ENCODE assay signal across 21 cellular contexts in the genomic region with DNA sequence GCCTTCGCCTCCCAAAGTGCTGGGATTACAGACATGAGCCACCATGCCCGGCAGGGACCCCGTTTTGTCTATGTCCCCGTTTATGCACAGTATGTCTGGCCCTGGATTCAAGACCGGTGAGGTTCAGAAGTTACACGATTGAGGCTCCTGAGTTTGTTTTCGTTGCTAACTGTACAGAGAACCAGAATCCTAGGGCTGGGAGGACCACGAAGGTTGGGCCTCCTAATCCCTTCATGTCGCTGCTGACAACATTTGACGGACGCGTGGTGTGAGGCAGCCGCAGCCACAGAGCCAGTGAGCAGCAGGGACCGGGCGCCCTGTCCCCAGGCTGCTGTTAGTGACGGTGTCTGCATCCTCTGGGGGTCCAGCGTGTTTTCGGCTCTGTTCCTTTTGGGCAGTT.
DNase-seq lines count a peak whose midpoint lies in the region; ATAC-seq, FAIRE-seq and TF ChIP-seq lines count a peak whose summit lies in the region.
"Had no signal": no experiment of that assay in that cellular context is flagged by ENCODE, and none has a peak within 500 bp of the region (broad histone marks: within the 10 kb centered on the region; RNA-seq: fewer than 3 reads in every experiment).

No MANE protein-coding gene starts in this region.

- intact Hi-C loops in left ventricle myocardium inferior (cut with micrococcal nuclease) (no loop called here), left cardiac atrium (cut with DNase I) (no loop called here)

- H3K4me3 ChIP-seq in left ventricle myocardium inferior (no peak overlapping the region), osteoblast (ENCODE audit: insufficient read depth, low read length) (no peak overlapping the region)
- H3K4me3 ChIP-seq: hepatocyte, sigmoid colon had no signal

- no peaks in the 10 kb centered on the region for H3K27me3 Mint-ChIP-seq in brain
- H3K27me3 Mint-ChIP-seq: central memory CD8-positive, alpha-beta T cell; memory B cell had no signal

- peak; percentile 13 for FAIRE-seq in urothelium cell line (lab: Jason Lieb, UNC)

- peaks cover 57% of the 10 kb centered on the region for H3K4me1 ChIP-seq in left ventricle myocardium inferior
- H3K4me1 ChIP-seq in osteoblast (ENCODE audit: insufficient read depth, low read length), result no peaks in the 10 kb centered on the region

- DNase-seq in left ventricle myocardium inferior (no peak), left cardiac atrium (no peak), osteoblast (ENCODE audit: insufficient read length, low spot score, missing footprints) (peak; percentile 56), urothelium cell line (ENCODE audit: low spot score) (no peak), NCI-H187 treated with DMSO at 0.1 percent for 48 hours (lab: John Stamatoyannopoulos, UW) (no peak)
- DNase-seq: activated CD4-positive, alpha-beta T cell treated with anti-CD3 and anti-CD28 coated beads, Interleukin-2, amount 50 U/mL, for 48 hours; activated naive CD4-positive, alpha-beta T cell treated with anti-CD3 and anti-CD28 coated beads for 36 hours; activated T-cell treated with anti-CD3 and anti-CD28 coated beads for 4 hours; DMS 273 treated with DMSO at 0.1 percent for 48 hours; foreskin fibroblast; NCI-H526 had no signal

- peak overlapping the region; percentile 30 to 98 (median 86) for H3K27ac Mint-ChIP-seq in brain
- H3K27ac Mint-ChIP-seq: activated naive CD4-positive, alpha-beta T cell treated with anti-CD3 and anti-CD28 coated beads for 36 hours; memory B cell had no signal

- H3K36me3 ChIP-seq in left ventricle myocardium inferior (peaks cover 12% of the 10 kb centered on the region), osteoblast (ENCODE audit: insufficient read depth, low read length) (no peaks in the 10 kb centered on the region)

- ATAC-seq in left cardiac atrium (no peak), esophagus mucosa (no peak), GM18909 (IDR thresholded peaks at IDR 0.05; ENCODE audit: poor library complexity, unreplicated experiment) (no peak)

- H3K36me3 Mint-ChIP-seq in brain, result peaks cover 10% of the 10 kb centered on the region

- H3K4me3 Mint-ChIP-seq in brain, result peak overlapping the region in 1 of 5 experiments; percentile 79
- H3K4me3 Mint-ChIP-seq: activated naive CD4-positive, alpha-beta T cell treated with anti-CD3 and anti-CD28 coated beads for 36 hours; CD14-positive monocyte; central memory CD8-positive, alpha-beta T cell; memory B cell had no signal

- H4K20me1 ChIP-seq in osteoblast (ENCODE audit: insufficient read depth, low read length), result no peaks in the 10 kb centered on the region

- peaks cover 0 to 3% (median 0%) of the 10 kb centered on the region in 5 experiments for H3K9me3 Mint-ChIP-seq in brain
- H3K9me3 Mint-ChIP-seq: activated naive CD4-positive, alpha-beta T cell treated with anti-CD3 and anti-CD28 coated beads for 36 hours; central memory CD8-positive, alpha-beta T cell; memory B cell had no signal

- no peaks in the 10 kb centered on the region for H3K79me2 ChIP-seq in osteoblast (ENCODE audit: insufficient read depth, low read length)

- no peak overlapping the region for H2AFZ ChIP-seq in osteoblast (ENCODE audit: low read length)
- H2AFZ ChIP-seq: hepatocyte had no signal

- no peak overlapping the region for H3K4me2 ChIP-seq in osteoblast (ENCODE audit: insufficient read depth, low read length)
- H3K4me2 ChIP-seq: hepatocyte, KMS-11 had no signal

- TF ChIP-seq CTCF in left ventricle myocardium inferior (IDR thresholded peaks at IDR 0.05; ENCODE audit: borderline replicate concordance), result no peak
- TF ChIP-seq CTCF in brain (conservative IDR thresholded peaks at IDR 0.05), result no peak
- no peak for TF ChIP-seq CTCF in osteoblast (IDR thresholded peaks at IDR 0.05; ENCODE audit: extremely low read depth, low read depth, low read length)

- peak overlapping the region; percentile 74 for H3K27ac ChIP-seq in left ventricle myocardium inferior (replicated peaks)
- H3K27ac ChIP-seq in osteoblast (ENCODE audit: low read depth, low read length), result no peak overlapping the region
- H3K27ac ChIP-seq: hepatocyte, KMS-11, RWPE1 had no signal

- no peaks in the 10 kb centered on the region for H3K27me3 ChIP-seq in left ventricle myocardium inferior (ENCODE audit: low read depth)
- no peaks in the 10 kb centered on the region for H3K27me3 ChIP-seq in osteoblast (ENCODE audit: insufficient read depth, low read length)
- H3K27me3 ChIP-seq: hepatocyte, sigmoid colon had no signal

- H3K9me3 ChIP-seq in left ventricle myocardium inferior (replicated peaks) (no peaks in the 10 kb centered on the region), osteoblast (ENCODE audit: low read depth, low read length) (no peaks in the 10 kb centered on the region)
- H3K9me3 ChIP-seq: sigmoid colon had no signal

- H3K4me1 Mint-ChIP-seq in brain, result peaks cover 54% of the 10 kb centered on the region
